ENCODE assay signal across 8 cellular contexts in the genomic region with DNA sequence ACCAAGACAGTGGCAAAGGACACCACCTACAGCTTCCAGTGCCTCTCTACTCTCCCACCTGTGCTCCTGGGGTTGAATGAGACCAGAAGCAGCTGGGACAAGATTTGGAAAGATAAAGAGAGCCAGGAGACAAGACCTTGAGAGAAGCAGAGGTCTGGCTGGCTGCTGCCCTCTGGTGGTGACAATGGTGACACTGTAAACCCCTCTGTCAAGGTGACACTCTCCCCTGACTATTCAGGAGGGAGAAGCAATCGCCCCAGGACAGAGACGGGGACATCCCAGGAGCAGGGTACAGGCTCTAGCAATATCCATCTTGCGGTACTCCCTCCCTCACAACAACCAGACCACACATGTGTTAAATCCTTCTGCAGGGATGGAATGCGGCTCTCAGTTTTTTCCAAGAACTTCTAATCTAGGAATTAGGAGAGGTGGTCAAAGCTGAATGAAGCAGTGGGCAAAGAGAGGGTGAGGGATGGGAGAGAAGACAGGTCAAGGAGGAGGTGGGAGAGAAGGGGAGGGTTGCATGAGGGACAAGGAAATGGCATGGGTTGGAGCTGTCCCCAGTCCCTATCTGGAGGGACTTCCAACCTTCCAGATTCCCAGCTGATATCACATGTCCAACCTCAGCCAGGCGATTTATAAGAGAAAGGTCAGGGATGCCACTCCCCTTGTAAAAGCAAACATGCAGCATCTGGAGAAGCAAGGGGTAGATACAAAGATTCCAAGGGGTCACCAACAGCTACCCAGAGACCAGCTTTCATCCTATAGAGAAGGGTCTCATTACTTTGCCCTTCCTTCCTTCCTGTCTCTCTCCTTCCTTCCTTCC. TPM values are rescaled to one million over a fixed set of nuclear protein-coding genes. Genes with fewer than 3 reads are reported as not detected.
DNase-seq lines count a peak whose midpoint lies in the region; ATAC-seq and TF ChIP-seq lines count a peak whose summit lies in the region.

No MANE protein-coding gene starts in this region.

- no peak overlapping the region for H3K27ac ChIP-seq in C4-2B
- no peak overlapping the region for H3K27ac ChIP-seq in effector memory CD4-positive, alpha-beta T cell (ENCODE audit: insufficient read depth, low read length, poor library complexity, severe bottlenecking)

- H3K27ac Mint-ChIP-seq in activated CD8-positive, alpha-beta T cell treated with anti-CD3 and anti-CD28 coated beads for 36 hours: no peak overlapping the region

- no peak overlapping the region for H3K4me3 ChIP-seq in effector memory CD4-positive, alpha-beta T cell (ENCODE audit: insufficient read depth, low read depth, low read length, poor library complexity, severe bottlenecking)

- DNase-seq in HEK293T (ENCODE audit: extremely low spot score) (peak; percentile 78), NCI-H82 treated with DMSO at 0.1 percent for 48 hours (lab: John Stamatoyannopoulos, UW; ENCODE audit: unreplicated experiment) (peak; percentile 61), midbrain (lab: John Stamatoyannopoulos, UW) (peak; percentile 62)
- peak; percentile 90 for DNase-seq in activated CD8-positive, alpha-beta T cell treated with anti-CD3 and anti-CD28 coated beads for 36 hours
- peak; percentile 45 to 63 (median 48) for DNase-seq in effector memory CD4-positive, alpha-beta T cell
- peak; percentile 57 to 77 for DNase-seq in stimulated activated CD8-positive, alpha-beta memory T cell treated with anti-CD3 and anti-CD28 coated beads, Interleukin-4, amount 100 ng/mL, for 4 hours (ENCODE audit: low read depth in 2 of 2, low spot score in 1 of 2)

- CTCF ChIA-PET in HEK293T (lab: Yijun Ruan, JAX): interaction anchor here (0.6 to 1.4 kb wide), 8 partner anchors 9 to 232 kb away, joined by 3 to 6 read pairs (median 4); no protein-coding TSS in a partner anchor
- CTCF ChIA-PET in activated CD8-positive, alpha-beta T cell treated with anti-CD3 and anti-CD28 coated beads for 36 hours (lab: Charles Lee): interaction anchor here (0.5 to 9.1 kb wide), 25 partner anchors 9 to 185 kb away, joined by 3 to 210 read pairs (median 5); no protein-coding TSS in a partner anchor

- H3K36me3 ChIP-seq in effector memory CD4-positive, alpha-beta T cell (ENCODE audit: control insufficient read depth, insufficient read depth, low read length): no peaks in the 10 kb centered on the region

- peak; percentile 38 for ATAC-seq in activated CD8-positive, alpha-beta T cell treated with anti-CD3 and anti-CD28 coated beads for 36 hours
- no peak for ATAC-seq in HG02870 (IDR thresholded peaks at IDR 0.05; ENCODE audit: unreplicated experiment)

- no peaks in the 10 kb centered on the region for H3K9me3 ChIP-seq in effector memory CD4-positive, alpha-beta T cell (ENCODE audit: control insufficient read depth, low read length)

- TF ChIP-seq CTCF in C4-2B (conservative IDR thresholded peaks at IDR 0.05): peak; percentile 95
- TF ChIP-seq CTCF in activated CD8-positive, alpha-beta T cell treated with anti-CD3 and anti-CD28 coated beads for 36 hours (IDR thresholded peaks at IDR 0.05): peak; percentile 92

- peaks cover 11% of the 10 kb centered on the region for H3K27me3 ChIP-seq in effector memory CD4-positive, alpha-beta T cell (replicated peaks; ENCODE audit: control insufficient read depth, insufficient read depth, low read length, poor library complexity, severe bottlenecking)

- H3K27me3 Mint-ChIP-seq in activated CD8-positive, alpha-beta T cell treated with anti-CD3 and anti-CD28 coated beads for 36 hours: peaks cover 19% of the 10 kb centered on the region

- H3K36me3 Mint-ChIP-seq in activated CD8-positive, alpha-beta T cell treated with anti-CD3 and anti-CD28 coated beads for 36 hours (ENCODE audit: low read depth): peaks cover 11% of the 10 kb centered on the region

- H3K4me1 ChIP-seq in effector memory CD4-positive, alpha-beta T cell (ENCODE audit: control insufficient read depth, insufficient read depth, low read length, poor library complexity, severe bottlenecking): peaks cover 33% of the 10 kb centered on the region

- intact Hi-C loops in activated CD8-positive, alpha-beta T cell treated with anti-CD3 and anti-CD28 coated beads for 36 hours (cut with micrococcal nuclease): loop anchor here (2.0 kb wide), 1 partner anchor 47 kb away; no protein-coding TSS in a partner anchor

- H3K4me1 Mint-ChIP-seq in activated CD8-positive, alpha-beta T cell treated with anti-CD3 and anti-CD28 coated beads for 36 hours (ENCODE audit: low read depth): peaks cover 25% of the 10 kb centered on the region

- POLR2A ChIA-PET in HEK293T (lab: Yijun Ruan, JAX): interaction anchor here (0.7 to 2.3 kb wide), 2 partner anchors 34 to 63 kb away, joined by 3 to 12 read pairs; no protein-coding TSS in a partner anchor
- POLR2A ChIA-PET in activated CD8-positive, alpha-beta T cell treated with anti-CD3 and anti-CD28 coated beads for 36 hours (lab: Charles Lee): interaction anchor here (0.7 to 5.0 kb wide), 10 partner anchors 10 to 153 kb away, joined by 3 to 57 read pairs (median 9); partner anchors contain the start of genes ABI3 and GNGT2

- H3K4me3 Mint-ChIP-seq in activated CD8-positive, alpha-beta T cell treated with anti-CD3 and anti-CD28 coated beads for 36 hours: no peak overlapping the region

- no peaks in the 10 kb centered on the region for H3K9me3 Mint-ChIP-seq in activated CD8-positive, alpha-beta T cell treated with anti-CD3 and anti-CD28 coated beads for 36 hours

TF ChIP-seq in HEK293T, 16 proteins besides CTCF, POLR2A, EP300 and RAD21:
- TF ChIP-seq FOXK2 (IDR thresholded peaks at IDR 0.05) (no peak), TARDBP (IDR thresholded peaks at IDR 0.05) (no peak), ARNT (IDR thresholded peaks at IDR 0.05) (no peak), LEF1 (IDR thresholded peaks at IDR 0.05; ENCODE audit: borderline replicate concordance) (no peak), CTBP1 (IDR thresholded peaks at IDR 0.05; ENCODE audit: borderline replicate concordance) (no peak), NFRKB (IDR thresholded peaks at IDR 0.05) (no peak), BHLHE40 (IDR thresholded peaks at IDR 0.05; ENCODE audit: borderline replicate concordance) (no peak), HDGF (IDR thresholded peaks at IDR 0.05; ENCODE audit: borderline replicate concordance) (no peak), L3MBTL2 (conservative IDR thresholded peaks at IDR 0.05) (no peak), SP1 (IDR thresholded peaks at IDR 0.05) (no peak), FOXA1 (IDR thresholded peaks at IDR 0.05) (no peak), ZNF384 (IDR thresholded peaks at IDR 0.05) (no peak), FOXM1 (IDR thresholded peaks at IDR 0.05; ENCODE audit: borderline replicate concordance) (no peak), ELF4 (IDR thresholded peaks at IDR 0.05) (no peak), SUZ12 (IDR thresholded peaks at IDR 0.05) (no peak)
- TF ChIP-seq, protein P1, sequence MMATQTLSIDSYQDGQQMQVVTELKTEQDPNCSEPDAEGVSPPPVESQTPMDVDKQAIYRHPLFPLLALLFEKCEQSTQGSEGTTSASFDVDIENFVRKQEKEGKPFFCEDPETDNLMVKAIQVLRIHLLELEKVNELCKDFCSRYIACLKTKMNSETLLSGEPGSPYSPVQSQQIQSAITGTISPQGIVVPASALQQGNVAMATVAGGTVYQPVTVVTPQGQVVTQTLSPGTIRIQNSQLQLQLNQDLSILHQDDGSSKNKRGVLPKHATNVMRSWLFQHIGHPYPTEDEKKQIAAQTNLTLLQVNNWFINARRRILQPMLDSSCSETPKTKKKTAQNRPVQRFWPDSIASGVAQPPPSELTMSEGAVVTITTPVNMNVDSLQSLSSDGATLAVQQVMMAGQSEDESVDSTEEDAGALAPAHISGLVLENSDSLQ (IDR thresholded peaks at IDR 0.05): no peak

RNA-seq across cellular contexts. Expression of gene PHOSPHO1, which starts 2.9 kb away (rescaled TPM):
- total RNA-seq in activated CD8-positive, alpha-beta T cell treated with anti-CD3 and anti-CD28 coated beads for 36 hours: not detected

RNA-seq across cellular contexts. Expression of gene ABI3, which starts 17.1 kb away (rescaled TPM):
- 10 to 100 TPM; 39.3 to 45.1 TPM for total RNA-seq in activated CD8-positive, alpha-beta T cell treated with anti-CD3 and anti-CD28 coated beads for 36 hours

RNA-seq across cellular contexts. Expression of gene GNGT2, which starts 17.3 kb away (rescaled TPM):
- 10 to 100 TPM; 21.7 to 23.9 TPM for total RNA-seq in activated CD8-positive, alpha-beta T cell treated with anti-CD3 and anti-CD28 coated beads for 36 hours
